ENCODE assay signal across 15 cellular contexts in genomic region chr2:148721520-148721931, GRCh38.
A peak's percentile ranks its signal among the peaks of the same experiment; 100 is the strongest.
DNase-seq lines count a peak whose midpoint lies in the region; ATAC-seq and TF ChIP-seq lines count a peak whose summit lies in the region.
"Had no signal": no experiment of that assay in that cellular context is flagged by ENCODE, and none has a peak within 500 bp of the region (broad histone marks: within the 10 kb centered on the region; RNA-seq: fewer than 3 reads in every experiment).

No MANE protein-coding gene starts in this region.

- H3K27ac ChIP-seq in CD4-positive, alpha-beta T cell (ENCODE audit: low read depth, low read length): no peak overlapping the region
- H3K27ac ChIP-seq in MM.1S (ENCODE audit: low read length): no peak overlapping the region
- H3K27ac ChIP-seq: thoracic aorta had no signal

- peaks cover 11% of the 10 kb centered on the region; the same call in 1 of the 2 replicates for H3F3A ChIP-seq in MM.1S (ENCODE audit: insufficient read depth, low read length)

- no peak overlapping the region for H2AFZ ChIP-seq in MM.1S (ENCODE audit: low read length)

- peaks cover 93% of the 10 kb centered on the region for H3K4me1 Mint-ChIP-seq in CD4-positive, alpha-beta T cell (ENCODE audit: low read depth)

- no peak overlapping the region for H3K4me3 Mint-ChIP-seq in CD4-positive, alpha-beta T cell
- H3K4me3 Mint-ChIP-seq: activated CD4-positive, alpha-beta T cell treated with anti-CD3 and anti-CD28 coated beads for 36 hours; memory B cell had no signal

- intact Hi-C loops in CD4-positive, alpha-beta T cell (cut with DNase I, micrococcal nuclease): no loop called here

- H3K4me1 ChIP-seq in MM.1S (ENCODE audit: low read length): peaks cover 10% of the 10 kb centered on the region

- no peaks in the 10 kb centered on the region for H3K27me3 Mint-ChIP-seq in CD4-positive, alpha-beta T cell
- H3K27me3 Mint-ChIP-seq: activated CD4-positive, alpha-beta T cell treated with anti-CD3 and anti-CD28 coated beads for 36 hours; CD4-positive, CD25-positive, alpha-beta regulatory T cell; memory B cell had no signal

- H3K9me2 ChIP-seq in MM.1S (replicated peaks; ENCODE audit: insufficient read depth, low read length): no peaks in the 10 kb centered on the region

- DNase-seq in AG08395 (ENCODE audit: low spot score): peak; percentile 12
- no peak for DNase-seq in CD4-positive, alpha-beta T cell
- DNase-seq in OCI-M1 (lab: John Stamatoyannopoulos, UW): peak; percentile 18
- peak; percentile 7 for DNase-seq in fibroblast of the aortic adventitia (ENCODE audit: low read depth)
- no peak for DNase-seq in NCI-H526 treated with DMSO at 0.1 percent for 48 hours (lab: John Stamatoyannopoulos, UW)
- DNase-seq in Kasumi-1 (lab: John Stamatoyannopoulos, UW): no peak
- DNase-seq in islet precursor cell: no peak
- no peak for DNase-seq in MM.1S
- DNase-seq: activated CD4-positive, alpha-beta T cell treated with anti-CD3 and anti-CD28 coated beads for 36 hours; amniotic stem cell; CD4-positive, CD25-positive, alpha-beta regulatory T cell; stimulated activated CD4-positive, alpha-beta T cell treated with anti-CD3 and anti-CD28 coated beads, Interleukin-4, amount 100 ng/mL, for 1 hour had no signal

- peaks cover 63% of the 10 kb centered on the region for H3K36me3 Mint-ChIP-seq in CD4-positive, alpha-beta T cell (ENCODE audit: low read depth)

- no peak for ATAC-seq in CD4-positive, alpha-beta T cell (ENCODE audit: poor library complexity)
- ATAC-seq: activated CD4-positive, alpha-beta T cell treated with anti-CD3 and anti-CD28 coated beads for 36 hours; Right ventricle myocardium inferior had no signal

- H3K36me3 ChIP-seq in MM.1S (replicated peaks; ENCODE audit: insufficient read depth, low read length): no peaks in the 10 kb centered on the region
- H3K36me3 ChIP-seq: thoracic aorta had no signal

- H3K9me3 ChIP-seq in CD4-positive, alpha-beta T cell (ENCODE audit: control insufficient read depth, low read length): no peaks in the 10 kb centered on the region
- H3K9me3 ChIP-seq in MM.1S (replicated peaks; ENCODE audit: insufficient read depth, low read length): no peaks in the 10 kb centered on the region
- H3K9me3 ChIP-seq: thoracic aorta had no signal

- peaks cover 9% of the 10 kb centered on the region for H4K20me1 ChIP-seq in MM.1S (ENCODE audit: insufficient read depth, low read length)

- H3K4me3 ChIP-seq in fibroblast of the aortic adventitia (ENCODE audit: low read depth, low read length) (no peak overlapping the region), MM.1S (ENCODE audit: low read length) (no peak overlapping the region)
- H3K4me3 ChIP-seq: thoracic aorta had no signal

- no peak overlapping the region for H3K4me2 ChIP-seq in MM.1S (ENCODE audit: low read depth, low read length)

- H3K79me2 ChIP-seq in MM.1S (ENCODE audit: low read length): peaks cover 90% of the 10 kb centered on the region

- CTCF ChIA-PET in CD4-positive, alpha-beta T cell (lab: Charles Lee): interaction anchor here (0.7 kb wide), 1 partner anchor 64 kb away, joined by 4 read pairs; no protein-coding TSS in a partner anchor

- peaks cover 4% of the 10 kb centered on the region for H3K9me3 Mint-ChIP-seq in CD4-positive, alpha-beta T cell

- no peak for TF ChIP-seq CTCF in CD4-positive, alpha-beta T cell (IDR thresholded peaks at IDR 0.05)
- TF ChIP-seq CTCF in fibroblast of the aortic adventitia (IDR thresholded peaks at IDR 0.05; ENCODE audit: insufficient read depth, low read length) (no peak), MM.1S (IDR thresholded peaks at IDR 0.05; ENCODE audit: low read length) (no peak)

- POLR2A ChIA-PET in CD4-positive, alpha-beta T cell (lab: Charles Lee): interaction anchor here (2.2 kb wide), 1 partner anchor 75 kb away, joined by 4 read pairs; no protein-coding TSS in a partner anchor

- peak overlapping the region; percentile 66 for H3K27ac Mint-ChIP-seq in CD4-positive, alpha-beta T cell
- H3K27ac Mint-ChIP-seq: memory B cell had no signal

- no peaks in the 10 kb centered on the region for H3K27me3 ChIP-seq in CD4-positive, alpha-beta T cell (ENCODE audit: control insufficient read depth, insufficient read depth, low read length)
- H3K27me3 ChIP-seq in MM.1S (replicated peaks; ENCODE audit: insufficient read depth, low read length): no peaks in the 10 kb centered on the region

- no peak overlapping the region for H3K9ac ChIP-seq in MM.1S (ENCODE audit: low read length)

Comparison
In these comparisons a context has a peak if more than half of its experiments do, and no peak if none do; other contexts are left out.
1. DNase-seq: peak in AG08395 (single experiment), OCI-M1 (single experiment) and fibroblast of the aortic adventitia (single experiment); none in CD4-positive, alpha-beta T cell (0 of 10), NCI-H526 treated with DMSO at 0.1 percent for 48 hours (single experiment), Kasumi-1 (0 of 2), islet precursor cell (single experiment) and MM.1S (single experiment).